Comparison of ENCODE assay signal across 10 cellular contexts in the genomic region with DNA sequence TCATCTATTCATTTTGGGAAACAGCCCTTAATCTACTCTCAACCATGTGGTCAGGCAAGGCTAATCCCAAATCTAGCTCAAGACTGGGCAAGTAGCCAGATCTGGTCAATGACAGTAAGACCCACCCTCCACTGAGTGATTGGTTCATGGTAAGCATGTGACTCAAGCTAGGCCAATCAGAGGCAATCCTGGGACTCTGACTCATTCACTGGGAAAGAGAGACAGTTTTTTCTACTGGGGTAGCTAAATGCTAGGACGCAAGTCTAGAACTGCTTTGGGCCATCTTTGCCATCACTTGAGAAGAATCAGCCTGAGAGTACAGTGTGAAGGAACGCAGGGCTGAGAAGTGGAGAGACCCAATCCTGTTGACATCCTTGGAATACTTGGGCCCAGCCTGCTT. TPM values are rescaled to one million over a fixed set of nuclear protein-coding genes. Genes with fewer than 3 reads are reported as not detected.
DNase-seq lines count a peak whose midpoint lies in the region; ATAC-seq and TF ChIP-seq lines count a peak whose summit lies in the region.
"Had no signal": no experiment of that assay in that cellular context is flagged by ENCODE, and none has a peak within 500 bp of the region (broad histone marks: within the 10 kb centered on the region; RNA-seq: fewer than 3 reads in every experiment).

No MANE protein-coding gene starts in this region.

- intact Hi-C loops in testis (cut with DNase I; ENCODE audit: low total_unique reads) = loop anchor here (5.0 kb wide), 1 partner anchor 330 kb away; no protein-coding TSS in a partner anchor

- H3K9me2 ChIP-seq in SK-N-SH = no peaks in the 10 kb centered on the region

- no peaks in the 10 kb centered on the region for H3F3A ChIP-seq in SK-N-SH (replicated peaks; ENCODE audit: insufficient read depth)

- H3K27ac ChIP-seq in SK-N-SH (ENCODE audit: low read depth in 2 of 2, low read length in 1 of 2) = no peak overlapping the region
- no peak overlapping the region for H3K27ac ChIP-seq in testis
- H3K27ac ChIP-seq: heart left ventricle had no signal

- H3K27me3 ChIP-seq in SK-N-SH (ENCODE audit: insufficient read depth) = no peaks in the 10 kb centered on the region
- no peaks in the 10 kb centered on the region for H3K27me3 ChIP-seq in testis

- H3K9me3 ChIP-seq in SK-N-SH (no peaks in the 10 kb centered on the region), testis (no peaks in the 10 kb centered on the region)
- H3K9me3 ChIP-seq: heart left ventricle had no signal

- no peak overlapping the region for H3K4me2 ChIP-seq in SK-N-SH

- no peak overlapping the region for H3K4me3 ChIP-seq in SK-N-SH (ENCODE audit: low read depth in 2 of 2, low read length in 1 of 2)
- H3K4me3 ChIP-seq in testis = no peak overlapping the region
- H3K4me3 ChIP-seq: heart left ventricle had no signal

- WGBS in SK-N-SH (ENCODE audit: low lambda C conversion rate) = 95% methylated on average over 2 of the region's 2 CpGs
- 85 to 86% methylated on average over 2 of the region's 2 CpGs for WGBS in testis, 2 donors

- no peak for TF ChIP-seq CTCF in SK-N-SH (IDR thresholded peaks at IDR 0.05)
- no peak for TF ChIP-seq CTCF in testis (IDR thresholded peaks at IDR 0.05)

- no peaks in the 10 kb centered on the region for H3K79me2 ChIP-seq in SK-N-SH (ENCODE audit: insufficient read depth)

- no peak for TF ChIP-seq POLR2A in testis (IDR thresholded peaks at IDR 0.05)

- POLR2A ChIA-PET in SK-N-SH (lab: Yijun Ruan, JAX) = no interaction called here

- no peak for TF ChIP-seq RAD21 in SK-N-SH (IDR thresholded peaks at IDR 0.05; ENCODE audit: low read length)

- H2AFZ ChIP-seq in SK-N-SH (ENCODE audit: low read depth) = no peak overlapping the region

- H3K36me3 ChIP-seq in SK-N-SH (replicated peaks in 1 of 2; ENCODE audit: control insufficient read depth in 1 of 2, insufficient read depth in 2 of 2, low read length in 1 of 2) (no peaks in the 10 kb centered on the region), testis (ENCODE audit: low read depth, missing control alignments) (no peaks in the 10 kb centered on the region)
- H3K36me3 ChIP-seq: heart left ventricle had no signal

- no peak overlapping the region for H3K9ac ChIP-seq in SK-N-SH

- ATAC-seq in HG02642 (IDR thresholded peaks at IDR 0.05; ENCODE audit: poor library complexity, unreplicated experiment) (peak; percentile 63), GM19328 (IDR thresholded peaks at IDR 0.05; ENCODE audit: unreplicated experiment) (no peak), HG03097 (IDR thresholded peaks at IDR 0.05; ENCODE audit: low FRiP score, unreplicated experiment) (no peak), GM18858 (IDR thresholded peaks at IDR 0.05; ENCODE audit: unreplicated experiment) (no peak)

- no peaks in the 10 kb centered on the region for H4K20me1 ChIP-seq in SK-N-SH (ENCODE audit: insufficient read depth)

- CTCF ChIA-PET in SK-N-SH (lab: Yijun Ruan, JAX) = interaction anchor here (1.0 to 12.9 kb wide), 12 partner anchors 10 to 390 kb away, joined by 3 to 151 read pairs (median 4); a partner anchor contains a TSS

- no peak for TF ChIP-seq EP300 in SK-N-SH (IDR thresholded peaks at IDR 0.05; ENCODE audit: borderline replicate concordance in 1 of 2, low read depth in 1 of 2, low read length in 1 of 2)

- H3K4me1 ChIP-seq in SK-N-SH (ENCODE audit: control insufficient read depth in 1 of 2, insufficient read depth in 2 of 2, low read depth in 1 of 2, low read length in 1 of 2) (peaks cover 0 to 4% of the 10 kb centered on the region in 2 experiments; a peak in 1 of 4 replicates), testis (no peaks in the 10 kb centered on the region)

- DNase-seq in ELR (ENCODE audit: low read depth) (peak; percentile 52), SK-N-SH (no peak), foreskin melanocyte (peak; percentile 35), testis (no peak)
- DNase-seq: aorta, heart left ventricle had no signal

TF ChIP-seq in SK-N-SH, 30 proteins besides CTCF, POLR2A, EP300 and RAD21:
- TF ChIP-seq, protein P1, sequence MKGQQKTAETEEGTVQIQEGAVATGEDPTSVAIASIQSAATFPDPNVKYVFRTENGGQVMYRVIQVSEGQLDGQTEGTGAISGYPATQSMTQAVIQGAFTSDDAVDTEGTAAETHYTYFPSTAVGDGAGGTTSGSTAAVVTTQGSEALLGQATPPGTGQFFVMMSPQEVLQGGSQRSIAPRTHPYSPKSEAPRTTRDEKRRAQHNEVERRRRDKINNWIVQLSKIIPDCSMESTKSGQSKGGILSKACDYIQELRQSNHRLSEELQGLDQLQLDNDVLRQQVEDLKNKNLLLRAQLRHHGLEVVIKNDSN (IDR thresholded peaks at IDR 0.05; ENCODE audit: borderline replicate concordance, low read depth) = 0 out of 2 replicates have a peak, but pooled peaks have one; percentile 29
- no peak for TF ChIP-seq CHD2 (IDR thresholded peaks at IDR 0.05; ENCODE audit: low read length, partially characterized antibody)

RNA-seq across cellular contexts. Expression of a gene that starts 9.3 kb away (rescaled TPM):
- polyA plus RNA-seq in SK-N-SH (2012; rRNA removed) = 5.7 and 6.5 TPM in 2 replicates
- 5.0 and 6.5 TPM in 2 replicates for polyA plus RNA-seq in SK-N-SH (2012; cell fraction: cytosol; rRNA removed)
- polyA plus RNA-seq in SK-N-SH (2012; cell fraction: nucleus; rRNA removed) = 7.7 and 10.9 TPM in 2 replicates
- total RNA-seq in testis = 10 to 100 TPM; 18.8 to 27.0 TPM
- polyA plus RNA-seq in testis (ENCODE audit: insufficient read depth, low read depth, low replicate concordance) = 7.6 TPM

Comparison
In these comparisons a context has a peak if more than half of its experiments do, and no peak if none do; other contexts are left out.
1. DNase-seq: peak in ELR (single experiment) and foreskin melanocyte (single experiment); none in SK-N-SH (single experiment) and testis (single experiment).